ENCODE assay signal across 8 cellular contexts in the genomic region with DNA sequence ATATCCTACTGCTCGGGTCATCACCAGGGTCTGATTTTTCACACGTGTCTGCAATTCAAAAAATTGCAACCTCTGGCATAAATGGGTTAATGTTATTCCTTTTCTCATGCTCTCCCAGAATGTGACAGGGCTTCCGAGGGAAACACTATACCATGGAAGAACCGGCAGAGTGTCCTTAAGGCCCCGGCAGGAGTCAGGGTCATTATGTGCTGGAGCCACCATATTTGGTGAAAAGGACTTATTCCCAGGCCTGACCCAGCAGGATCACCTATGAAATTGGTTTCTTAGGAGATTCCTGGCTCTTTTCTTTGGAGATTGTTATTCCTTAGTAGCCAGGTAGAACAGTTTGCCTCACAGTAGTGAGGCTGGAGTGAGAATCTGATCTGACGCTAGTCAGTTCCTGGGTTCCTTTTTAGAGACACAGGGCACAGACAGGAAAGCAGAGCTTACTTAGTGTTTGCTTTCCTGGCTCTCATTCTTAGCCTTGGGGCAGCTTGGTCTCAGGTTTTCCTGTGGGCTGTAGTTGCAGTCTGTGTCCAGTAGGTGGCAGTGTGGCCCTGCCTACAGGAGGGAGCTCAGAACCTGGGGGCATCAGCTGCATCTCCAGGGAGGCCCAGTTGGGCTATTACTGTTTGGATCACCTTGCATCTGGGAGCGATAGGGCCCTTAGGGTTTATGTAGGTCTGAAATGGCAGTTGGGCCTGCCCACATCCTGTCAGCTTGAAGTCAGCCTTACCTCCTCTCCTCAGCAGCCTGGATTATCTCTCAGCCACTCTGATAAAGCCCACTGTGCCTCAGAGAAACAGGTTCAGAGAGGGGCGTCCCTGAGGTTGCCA.
DNase-seq lines count a peak whose midpoint lies in the region; ATAC-seq and TF ChIP-seq lines count a peak whose summit lies in the region.

No MANE protein-coding gene starts in this region.

- no peak for ATAC-seq in HG03135 (IDR thresholded peaks at IDR 0.05; ENCODE audit: unreplicated experiment)

- peak; percentile 98 for TF ChIP-seq CTCF in GM13977 (IDR thresholded peaks at IDR 0.05; ENCODE audit: extremely low read depth, insufficient read depth, missing control alignments)
- peak; percentile 98 for TF ChIP-seq CTCF in WI38 (IDR thresholded peaks at IDR 0.05; ENCODE audit: low read depth, low read length)
- peak; percentile 98 for TF ChIP-seq CTCF in cardiac fibroblast (IDR thresholded peaks at IDR 0.05; ENCODE audit: low read depth, low read length)

- DNase-seq in ACHN: peak; percentile 64
- peak; percentile 85 for DNase-seq in GM13977 (ENCODE audit: low spot score)
- DNase-seq in NCI-H2196 (lab: John Stamatoyannopoulos, UW; ENCODE audit: unreplicated experiment): peak; percentile 88
- DNase-seq in cardiac fibroblast (ENCODE audit: low read depth in 2 of 2): peak; percentile 79 to 81
- DNase-seq in kidney glomerular epithelial cell (lab: John Stamatoyannopoulos, UW): peak; percentile 44
- DNase-seq in stimulated activated CD4-positive, alpha-beta T cell treated with anti-CD3 and anti-CD28 coated beads, Interleukin-4, amount 100 ng/mL, for 4 hours: peak; percentile 57 to 66

- in situ Hi-C loops in ACHN (cut with HindIII; ENCODE audit: low pct_ligation_motif_present, low pct_unique_long_range_greater_than_20kb, low sequenced_read_pairs) (no loop called here), GM13977 (cut with MboI; ENCODE audit: low pct_unique_long_range_greater_than_20kb, low sequenced_read_pairs, unreplicated experiment) (no loop called here)

- no peak overlapping the region for H3K4me3 ChIP-seq in WI38 (ENCODE audit: low read depth, low read length)
- no peak overlapping the region for H3K4me3 ChIP-seq in cardiac fibroblast (replicated peaks in 1 of 2; ENCODE audit: low read depth in 2 of 2, low read length in 2 of 2)
